ENCODE assay signal across 8 cellular contexts in genomic region chr10:87818505-87819273, GRCh38. TPM values are rescaled to one million over a fixed set of nuclear protein-coding genes. Genes with fewer than 3 reads are reported as not detected.
DNase-seq lines count a peak whose midpoint lies in the region; ATAC-seq and TF ChIP-seq lines count a peak whose summit lies in the region.

No MANE protein-coding gene starts in this region.

- peak; percentile 66 to 80 (median 70) for DNase-seq in CD4-positive, alpha-beta memory T cell
- DNase-seq in SK-N-MC (ENCODE audit: low read depth, low spot score): no peak
- DNase-seq in adipocyte (ENCODE audit: low read depth): peak; percentile 62
- no peak for DNase-seq in iPS DF 6.9 (ENCODE audit: low read depth, low spot score)
- DNase-seq in gastrocnemius medialis: peak in 1 of 2 donors; percentile 17
- DNase-seq in NCI-H446 treated with DMSO at 0.1 percent for 48 hours (lab: John Stamatoyannopoulos, UW): no peak

- H3K4me3 Mint-ChIP-seq in CD4-positive, alpha-beta memory T cell: peak overlapping the region; percentile 88 to 98 (median 94)

- ATAC-seq in GM19351 (IDR thresholded peaks at IDR 0.05; ENCODE audit: unreplicated experiment) (peak; percentile 53), HG03460 (IDR thresholded peaks at IDR 0.05; ENCODE audit: unreplicated experiment) (peak; percentile 57), gastrocnemius medialis (peak; percentile 30 to 32)

- in situ Hi-C loops in gastrocnemius medialis (cut with MboI; ENCODE audit: low sequenced_read_pairs in 4 of 4): no loop called here

- no peaks in the 10 kb centered on the region for H3K9me3 Mint-ChIP-seq in CD4-positive, alpha-beta memory T cell

- H3K27me3 ChIP-seq in CD4-positive, alpha-beta memory T cell (ENCODE audit: insufficient read depth, low read length): no peaks in the 10 kb centered on the region
- H3K27me3 ChIP-seq in adipocyte (replicated peaks; ENCODE audit: control insufficient read depth, insufficient read depth, low read length): no peaks in the 10 kb centered on the region
- no peaks in the 10 kb centered on the region for H3K27me3 ChIP-seq in iPS DF 6.9 (ENCODE audit: control insufficient read depth, insufficient read depth, low read length)
- H3K27me3 ChIP-seq in gastrocnemius medialis: no peaks in the 10 kb centered on the region

- H3K4me3 ChIP-seq in CD4-positive, alpha-beta memory T cell (ENCODE audit: low read length in 2 of 2): peak overlapping the region; percentile 85 to 95
- H3K4me3 ChIP-seq in SK-N-MC (peak overlapping the region; percentile 89), adipocyte (ENCODE audit: low read length) (peak overlapping the region; percentile 99), iPS DF 6.9 (ENCODE audit: low read length) (peak overlapping the region; percentile 81; the same call in 1 of the 2 replicates), gastrocnemius medialis (peak overlapping the region; percentile 73 to 94 (median 90))

- H3K9ac ChIP-seq in SK-N-MC (ENCODE audit: insufficient read length) (peak overlapping the region; percentile 45), adipocyte (ENCODE audit: low read length) (peak overlapping the region; percentile 95)

- H3K36me3 ChIP-seq in CD4-positive, alpha-beta memory T cell (ENCODE audit: insufficient read depth, low read length): no peaks in the 10 kb centered on the region
- no peaks in the 10 kb centered on the region for H3K36me3 ChIP-seq in SK-N-MC (ENCODE audit: insufficient read depth, low read length)
- H3K36me3 ChIP-seq in adipocyte (ENCODE audit: control insufficient read depth, insufficient read depth, low read length, severe bottlenecking): no peaks in the 10 kb centered on the region
- no peaks in the 10 kb centered on the region for H3K36me3 ChIP-seq in iPS DF 6.9 (ENCODE audit: control insufficient read depth, insufficient read depth, low read length)
- no peaks in the 10 kb centered on the region for H3K36me3 ChIP-seq in gastrocnemius medialis

- peak overlapping the region; percentile 94 for H3K27ac ChIP-seq in CD4-positive, alpha-beta memory T cell (ENCODE audit: low read depth, low read length)
- H3K27ac ChIP-seq in SK-N-MC: no peak overlapping the region
- H3K27ac ChIP-seq in iPS DF 6.9 (ENCODE audit: low read length): no peak overlapping the region
- H3K27ac ChIP-seq in gastrocnemius medialis: peak overlapping the region; percentile 88 to 96 (median 92)

- CTCF ChIA-PET in CD4-positive, alpha-beta memory T cell (lab: Charles Lee; ENCODE audit: partially characterized antibody): interaction anchor here (0.8 to 3.2 kb wide), 17 partner anchors 10 to 1066 kb away, joined by 3 to 25 read pairs (median 7); partner anchors contain the start of genes KLLN, PTEN and RNLS

- POLR2A ChIA-PET in CD4-positive, alpha-beta memory T cell (lab: Charles Lee; ENCODE audit: partially characterized antibody): interaction anchor here (0.6 to 3.7 kb wide), 16 partner anchors 10 to 764 kb away, joined by 3 to 72 read pairs (median 4); partner anchors contain the start of genes KLLN, PTEN and RNLS

- H3K4me1 Mint-ChIP-seq in CD4-positive, alpha-beta memory T cell: peaks cover 27 to 43% (median 35%) of the 10 kb centered on the region in 4 donors

- H3K27ac Mint-ChIP-seq in CD4-positive, alpha-beta memory T cell: peak overlapping the region; percentile 94 to 99 (median 98)

- WGBS in iPS DF 6.9 (ENCODE audit: insufficient coverage, insufficient read length): no CpG with 5 or more reads among the region's 29 CpGs

- H3K36me3 Mint-ChIP-seq in CD4-positive, alpha-beta memory T cell: peaks cover 4 to 19% of the 10 kb centered on the region in 2 donors

- no peak for TF ChIP-seq CTCF in gastrocnemius medialis (IDR thresholded peaks at IDR 0.05 in 4 of 5, conservative IDR thresholded peaks at IDR 0.05 in 1 of 5)

- TF ChIP-seq POLR2A in gastrocnemius medialis (IDR thresholded peaks at IDR 0.05): no peak

- intact Hi-C loops in CD4-positive, alpha-beta memory T cell (cut with micrococcal nuclease): loop anchor here (1.0 to 10.0 kb wide), 8 partner anchors 44 to 1826 kb away; partner anchors contain the start of genes FAS, IFIT5, PANK1 and RNLS
- intact Hi-C loops in gastrocnemius medialis (cut with DNase I; ENCODE audit: low total_unique reads): no loop called here

- H3K9me3 ChIP-seq in CD4-positive, alpha-beta memory T cell (ENCODE audit: control insufficient read depth in 1 of 2, low read length in 2 of 2): no peaks in the 10 kb centered on the region
- H3K9me3 ChIP-seq in SK-N-MC (ENCODE audit: low read depth, low read length): no peaks in the 10 kb centered on the region
- no peaks in the 10 kb centered on the region for H3K9me3 ChIP-seq in adipocyte (ENCODE audit: control insufficient read depth, low read length)
- no peaks in the 10 kb centered on the region for H3K9me3 ChIP-seq in iPS DF 6.9 (ENCODE audit: control insufficient read depth, insufficient read depth, low read length)
- H3K9me3 ChIP-seq in gastrocnemius medialis: no peaks in the 10 kb centered on the region

- H3K4me1 ChIP-seq in CD4-positive, alpha-beta memory T cell (ENCODE audit: insufficient read depth, low read length): peaks cover 46% of the 10 kb centered on the region
- H3K4me1 ChIP-seq in adipocyte (ENCODE audit: control insufficient read depth, insufficient read depth, low read length) (peaks cover 26% of the 10 kb centered on the region), iPS DF 6.9 (ENCODE audit: control insufficient read depth, insufficient read depth, low read length) (no peaks in the 10 kb centered on the region), gastrocnemius medialis (peaks cover 26 to 39% of the 10 kb centered on the region in 2 donors)

- no peaks in the 10 kb centered on the region for H3K27me3 Mint-ChIP-seq in CD4-positive, alpha-beta memory T cell

RNA-seq across cellular contexts. Expression of gene ATAD1, which starts 0.7 kb away (rescaled TPM):
- total RNA-seq in CD4-positive, alpha-beta memory T cell: 10 to 100 TPM; 46.5 to 52.0 TPM
- polyA plus RNA-seq in CD4-positive, alpha-beta memory T cell: 10 to 100 TPM; 39.6 to 41.5 TPM
- total RNA-seq in gastrocnemius medialis: 10 to 100 TPM; 32.0 to 65.4 (median 51.0) TPM

RNA-seq across cellular contexts. Expression of gene KLLN, which starts 44.6 kb away (rescaled TPM):
- total RNA-seq in CD4-positive, alpha-beta memory T cell: 1 to 10 TPM; 1.0 to 1.3 TPM
- polyA plus RNA-seq in CD4-positive, alpha-beta memory T cell: under 1 TPM in 1 of 2 donors, not detected in 1; 0.09 TPM
- total RNA-seq in gastrocnemius medialis: under 1 TPM; 0.10 to 0.39 (median 0.22) TPM

RNA-seq across cellular contexts. Expression of gene PTEN, which starts 44.7 kb away (rescaled TPM):
- 10 to 100 TPM; 78.7 to 84.8 TPM for total RNA-seq in CD4-positive, alpha-beta memory T cell
- polyA plus RNA-seq in CD4-positive, alpha-beta memory T cell: 10 to 100 TPM; 25.1 to 36.9 TPM
- total RNA-seq in gastrocnemius medialis: 10 to 100 TPM; 32.2 to 54.5 (median 41.5) TPM

Comparison
In these comparisons a context has a peak if more than half of its experiments do, and no peak if none do; other contexts are left out.
1. DNase-seq: peak in CD4-positive, alpha-beta memory T cell (5 of 5) and adipocyte (single experiment); none in SK-N-MC (single experiment), iPS DF 6.9 (single experiment) and NCI-H446 treated with DMSO at 0.1 percent for 48 hours (single experiment).
2. H3K27ac ChIP-seq: peak in CD4-positive, alpha-beta memory T cell (single experiment) and gastrocnemius medialis (4 of 4); none in SK-N-MC (single experiment) and iPS DF 6.9 (single experiment).
3. Peak in every context shown above with its lines, with median percentiles within 50 percentile points of each other: H3K4me3 ChIP-seq and ATAC-seq.